27 cellular contexts compared by ENCODE assay signal in the genomic region with DNA sequence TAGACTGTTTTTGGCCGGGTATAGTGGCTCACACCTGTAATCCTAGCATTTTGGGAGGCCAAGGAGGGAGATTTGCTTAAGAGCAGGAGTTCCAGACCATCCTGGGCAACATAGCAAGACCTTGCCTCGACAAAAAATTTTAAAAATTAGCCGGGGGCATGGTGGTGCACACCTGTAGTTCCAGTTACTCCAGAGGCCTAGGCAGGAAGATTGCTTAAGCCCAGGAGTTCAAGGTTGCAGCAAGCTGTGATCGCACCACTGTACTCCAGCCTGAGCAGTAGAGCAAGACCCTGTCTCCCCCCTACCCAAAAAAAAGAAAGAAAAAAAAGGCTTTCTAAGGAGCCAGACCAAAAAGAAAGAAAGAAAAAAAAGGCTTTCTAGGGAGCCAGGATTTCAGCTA.
"Had no signal": no experiment of that assay in that cellular context is flagged by ENCODE, and none has a peak within 500 bp of the region (broad histone marks: within the 10 kb centered on the region; RNA-seq: fewer than 3 reads in every experiment).

No MANE protein-coding gene starts in this region.

- H3K27ac Mint-ChIP-seq: activated CD8-positive, alpha-beta T cell treated with anti-CD3 and anti-CD28 coated beads for 36 hours had no signal

- ATAC-seq: activated CD4-positive, CD25-positive, alpha-beta regulatory T cell treated with anti-CD3 and anti-CD28 coated beads, Interleukin-2, amount 50 U/mL, for 24 hours; activated CD8-positive, alpha-beta T cell treated with anti-CD3 and anti-CD28 coated beads for 36 hours; activated T-cell treated with anti-CD3 and anti-CD28 coated beads, Interleukin-2, amount 50 U/mL, for 4 hours; activated T-helper 17 cell treated with anti-CD3 and anti-CD28 coated beads, Interleukin-2, amount 50 U/mL, for 72 hours; left colon; naive thymus-derived CD4-positive, alpha-beta T cell had no signal

- H3K27ac ChIP-seq: brain microvascular endothelial cell, hepatocyte, parathyroid adenoma, right atrium auricular region, suprapubic skin, tibial artery, WERI-Rb-1 had no signal

- H3K4me3 ChIP-seq: esophagus squamous epithelium, hepatocyte, right atrium auricular region, smooth muscle cell, suprapubic skin, tibial artery had no signal

- H3K9me3 ChIP-seq: esophagus squamous epithelium, right atrium auricular region, suprapubic skin, tibial artery had no signal

- H3K27me3 Mint-ChIP-seq: activated CD8-positive, alpha-beta T cell treated with anti-CD3 and anti-CD28 coated beads for 36 hours; activated T-helper 17 cell treated with anti-CD3 and anti-CD28 coated beads, Interleukin-2, amount 50 U/mL, for 72 hours; naive thymus-derived CD4-positive, alpha-beta T cell had no signal

- DNase-seq: activated CD4-positive, alpha-beta T cell treated with anti-CD3 and anti-CD28 coated beads, Interleukin-2, amount 50 U/mL, for 1 hour; activated CD8-positive, alpha-beta T cell treated with anti-CD3 and anti-CD28 coated beads for 36 hours; activated gamma-delta T cell treated with Interleukin-2 at 50 U/mL for 16 hours; activated naive CD4-positive, alpha-beta T cell treated with anti-CD3 and anti-CD28 coated beads, Interleukin-2, amount 50 U/mL, for 16 hours; activated T-cell treated with anti-CD3 and anti-CD28 coated beads, Interleukin-2, amount 50 U/mL, for 4 hours; amniotic stem cell; brain microvascular endothelial cell; caudate nucleus; esophagus squamous epithelium; islet precursor cell; left colon; midbrain; naive thymus-derived CD4-positive, alpha-beta T cell; nucleus accumbens; stimulated activated CD4-positive, alpha-beta T cell treated with anti-CD3 and anti-CD28 coated beads, Interleukin-15, amount 100 ng/mL, for 24 hours; stimulated activated CD4-positive, alpha-beta T cell treated with anti-CD3 and anti-CD28 coated beads, Interleukin-2, amount 100 ng/mL, for 24 hours; stimulated activated naive CD4-positive, alpha-beta T cell; T-helper 9 cell; tibial artery; WERI-Rb-1 had no signal

- H3K4me1 ChIP-seq: parathyroid adenoma had no signal

- H3K27me3 ChIP-seq: brain microvascular endothelial cell, esophagus squamous epithelium, hepatocyte, right atrium auricular region, suprapubic skin, tibial artery had no signal

- H3K9me3 Mint-ChIP-seq: activated CD8-positive, alpha-beta T cell treated with anti-CD3 and anti-CD28 coated beads for 36 hours; activated T-cell treated with anti-CD3 and anti-CD28 coated beads, Interleukin-2, amount 50 U/mL, for 4 hours; activated T-helper 17 cell treated with anti-CD3 and anti-CD28 coated beads, Interleukin-2, amount 50 U/mL, for 72 hours had no signal

- H3K4me3 Mint-ChIP-seq: activated CD8-positive, alpha-beta T cell treated with anti-CD3 and anti-CD28 coated beads for 36 hours; activated T-cell treated with anti-CD3 and anti-CD28 coated beads, Interleukin-2, amount 50 U/mL, for 4 hours; activated T-helper 17 cell treated with anti-CD3 and anti-CD28 coated beads, Interleukin-2, amount 50 U/mL, for 72 hours; naive thymus-derived CD4-positive, alpha-beta T cell had no signal
